Comparison of ENCODE assay signal across 6 cellular contexts in genomic region chr4:88037447-88037846, GRCh38.
"Had no signal": no experiment of that assay in that cellular context is flagged by ENCODE, and none has a peak within 500 bp of the region (broad histone marks: within the 10 kb centered on the region; RNA-seq: fewer than 3 reads in every experiment).

No MANE protein-coding gene starts in this region.

- ATAC-seq: GM23338, HepG2 had no signal

- H2AFZ ChIP-seq: GM23338 had no signal

- H3K4me1 Mint-ChIP-seq: GM23338, H9, IgD-negative memory B cell had no signal

- H3K4me3 ChIP-seq: GM23338 had no signal

- DNase-seq: H9, HCEC 1CT had no signal

- H3K27me3 Mint-ChIP-seq: IgD-negative memory B cell had no signal

- H3K4me3 Mint-ChIP-seq: GM23338, H9, IgD-negative memory B cell had no signal

- H3K4me2 ChIP-seq: GM23338 had no signal

- H3K9me3 Mint-ChIP-seq: GM23338, H9, IgD-negative memory B cell had no signal

- H3K27ac Mint-ChIP-seq: GM23338, H9, IgD-negative memory B cell had no signal

- H3K27ac ChIP-seq: HL-60 had no signal
